Comparison of ENCODE assay signal across 8 cellular contexts in genomic region chr11:108733479-108734116, GRCh38.
A peak's percentile ranks its signal among the peaks of the same experiment; 100 is the strongest.
DNase-seq lines count a peak whose midpoint lies in the region; ATAC-seq and TF ChIP-seq lines count a peak whose summit lies in the region.

No MANE protein-coding gene starts in this region.

- intact Hi-C loops in vagina (cut with DNase I): no loop called here

- ATAC-seq in GM19455 (IDR thresholded peaks at IDR 0.05; ENCODE audit: unreplicated experiment) (peak; percentile 83), HG03432 (IDR thresholded peaks at IDR 0.05; ENCODE audit: unreplicated experiment) (peak; percentile 95)

- H3K27me3 Mint-ChIP-seq in activated CD4-positive, alpha-beta memory T cell treated with anti-CD3 and anti-CD28 coated beads, Interleukin-2, amount 10 ng/mL, durations not matched to agents 7 days and 5 days: no peaks in the 10 kb centered on the region

- H3K4me1 Mint-ChIP-seq in activated CD4-positive, alpha-beta memory T cell treated with anti-CD3 and anti-CD28 coated beads, Interleukin-2, amount 10 ng/mL, durations not matched to agents 7 days and 5 days: peaks cover 38% of the 10 kb centered on the region

- H3K4me3 Mint-ChIP-seq in activated CD4-positive, alpha-beta memory T cell treated with anti-CD3 and anti-CD28 coated beads, Interleukin-2, amount 10 ng/mL, durations not matched to agents 7 days and 5 days: peak overlapping the region; percentile 6

- H3K36me3 Mint-ChIP-seq in activated CD4-positive, alpha-beta memory T cell treated with anti-CD3 and anti-CD28 coated beads, Interleukin-2, amount 10 ng/mL, durations not matched to agents 7 days and 5 days (ENCODE audit: low read depth): peaks cover 19% of the 10 kb centered on the region

- POLR2A ChIA-PET in activated CD4-positive, alpha-beta memory T cell treated with anti-CD3 and anti-CD28 coated beads, Interleukin-2, amount 10 ng/mL, durations not matched to agents 7 days and 5 days (lab: Charles Lee): interaction anchor here (1.2 to 1.5 kb wide), 2 partner anchors 9 to 16 kb away, joined by 3 read pairs; no protein-coding TSS in a partner anchor

- peaks cover 5% of the 10 kb centered on the region for H3K4me1 ChIP-seq in vagina

- H3K9me3 ChIP-seq in vagina: no peaks in the 10 kb centered on the region

- no peaks in the 10 kb centered on the region for H3K27me3 ChIP-seq in vagina

- CTCF ChIA-PET in activated CD4-positive, alpha-beta memory T cell treated with anti-CD3 and anti-CD28 coated beads, Interleukin-2, amount 10 ng/mL, durations not matched to agents 7 days and 5 days (lab: Charles Lee): interaction anchor here (0.7 to 2.7 kb wide), 11 partner anchors 9 to 728 kb away, joined by 3 to 17 read pairs (median 3); no protein-coding TSS in a partner anchor

- no peak for TF ChIP-seq CTCF in vagina (IDR thresholded peaks at IDR 0.05)

- no peaks in the 10 kb centered on the region for H3K36me3 ChIP-seq in vagina

- no peak overlapping the region for H3K4me3 ChIP-seq in vagina

- peak; percentile 77 for DNase-seq in EL
- DNase-seq in activated CD4-positive, alpha-beta memory T cell treated with anti-CD3 and anti-CD28 coated beads, Interleukin-2, amount 10 ng/mL, durations not matched to agents 7 days and 5 days: peak; percentile 21
- DNase-seq in kidney tubule cell (ENCODE audit: low spot score): peak; percentile 35
- DNase-seq in vagina (ENCODE audit: extremely low spot score in 2 of 2): no peak
- DNase-seq in NCI-H446 treated with DMSO at 0.1 percent for 48 hours (lab: John Stamatoyannopoulos, UW): no peak
- no peak for DNase-seq in NCI-H524 treated with DMSO at 0.1 percent for 48 hours (lab: John Stamatoyannopoulos, UW)

- H3K27ac ChIP-seq in vagina: no peak overlapping the region

- H3K27ac Mint-ChIP-seq in activated CD4-positive, alpha-beta memory T cell treated with anti-CD3 and anti-CD28 coated beads, Interleukin-2, amount 10 ng/mL, durations not matched to agents 7 days and 5 days: peak overlapping the region; percentile 16

- no peaks in the 10 kb centered on the region for H3K9me3 Mint-ChIP-seq in activated CD4-positive, alpha-beta memory T cell treated with anti-CD3 and anti-CD28 coated beads, Interleukin-2, amount 10 ng/mL, durations not matched to agents 7 days and 5 days

- TF ChIP-seq POLR2A in vagina (IDR thresholded peaks at IDR 0.05): no peak

Comparison
In these comparisons a context has a peak if more than half of its experiments do, and no peak if none do; other contexts are left out.
1. DNase-seq: peak in EL (single experiment), activated CD4-positive, alpha-beta memory T cell treated with anti-CD3 and anti-CD28 coated beads, Interleukin-2, amount 10 ng/mL, durations not matched to agents 7 days and 5 days (single experiment) and kidney tubule cell (single experiment); none in vagina (0 of 2), NCI-H446 treated with DMSO at 0.1 percent for 48 hours (single experiment) and NCI-H524 treated with DMSO at 0.1 percent for 48 hours (single experiment).